In the genomic region with DNA sequence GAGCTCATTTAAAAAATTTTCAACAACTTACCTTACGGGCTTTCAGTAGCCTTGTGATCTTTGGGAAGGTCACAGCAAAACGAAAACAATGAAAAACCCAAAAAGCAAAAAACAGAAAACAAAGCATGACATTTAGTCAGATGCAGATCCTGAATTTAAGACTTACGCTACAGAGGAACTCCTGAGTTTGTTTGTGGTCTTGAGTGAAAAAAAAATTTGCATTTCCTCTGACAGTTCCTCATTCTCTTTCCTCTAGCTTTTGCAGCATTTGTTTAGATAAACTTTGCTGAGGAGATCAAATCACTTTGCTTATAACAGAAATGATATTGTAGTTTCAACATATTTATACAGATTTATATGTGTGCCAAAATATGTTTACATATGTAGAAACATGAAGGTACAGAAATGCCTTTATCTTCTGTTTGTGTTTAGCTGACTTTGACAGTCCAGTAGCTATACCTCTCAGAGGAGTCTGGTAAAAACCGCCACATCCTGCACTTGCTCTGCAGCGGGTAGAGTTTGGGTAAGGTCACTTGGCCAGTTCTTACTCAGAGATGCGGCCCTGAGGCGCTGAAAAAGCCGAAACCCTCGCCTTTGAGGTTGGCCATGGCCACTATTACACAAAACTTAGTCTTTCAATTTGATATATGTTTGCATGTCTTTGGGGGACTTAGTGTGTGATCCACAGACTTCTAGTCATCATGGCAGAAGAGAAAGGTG, we compare ENCODE assay signal across 10 cellular contexts.
DNase-seq lines count a peak whose midpoint lies in the region; ATAC-seq, FAIRE-seq and TF ChIP-seq lines count a peak whose summit lies in the region.
"Had no signal": no experiment of that assay in that cellular context is flagged by ENCODE, and none has a peak within 500 bp of the region (broad histone marks: within the 10 kb centered on the region; RNA-seq: fewer than 3 reads in every experiment).

No MANE protein-coding gene starts in this region.

- H3K27ac Mint-ChIP-seq in mesothelial cell of epicardium, result no peak overlapping the region

- H3K4me3 Mint-ChIP-seq in mesothelial cell of epicardium, result no peak overlapping the region

- no peaks in the 10 kb centered on the region for H3K9me3 Mint-ChIP-seq in mesothelial cell of epicardium

- peaks cover 0 to 8% of the 10 kb centered on the region in 2 donors for H3K4me1 ChIP-seq in right atrium auricular region
- H3K4me1 ChIP-seq: tibial artery had no signal

- DNase-seq in GM12891 (ENCODE audit: insufficient read length, low spot score), result peak; percentile 36
- DNase-seq in SKM-1 treated with dmso at 0.1 percent for 144 hours (lab: John Stamatoyannopoulos, UW; ENCODE audit: unreplicated experiment), result peak; percentile 47
- no peak for DNase-seq in DMS79 (lab: John Stamatoyannopoulos, UW)
- no peak for DNase-seq in mesothelial cell of epicardium (ENCODE audit: low spot score in 2 of 2, unreplicated experiment in 2 of 2)
- no peak for DNase-seq in stimulated activated CD8-positive, alpha-beta memory T cell treated with anti-CD3 and anti-CD28 coated beads, Interleukin-4, amount 100 ng/mL, for 48 hours
- DNase-seq in right atrium auricular region (ENCODE audit: low spot score), result no peak
- DNase-seq: effector memory CD4-positive, alpha-beta T cell; tibial artery had no signal

- FAIRE-seq in GM12891 (lab: Jason Lieb, UNC), result peak; percentile 77

- H3K36me3 Mint-ChIP-seq in mesothelial cell of epicardium, result no peaks in the 10 kb centered on the region

- H3K4me3 ChIP-seq in right atrium auricular region, result no peak overlapping the region
- H3K4me3 ChIP-seq: tibial artery had no signal

- no peaks in the 10 kb centered on the region for H3K36me3 ChIP-seq in right atrium auricular region
- H3K36me3 ChIP-seq: tibial artery had no signal

- TF ChIP-seq CTCF in mesothelial cell of epicardium (IDR thresholded peaks at IDR 0.05; ENCODE audit: unreplicated experiment), result no peak
- TF ChIP-seq CTCF in right atrium auricular region (IDR thresholded peaks at IDR 0.05), result no peak

- no peak for TF ChIP-seq POLR2A in GM12891 (IDR thresholded peaks at IDR 0.05; ENCODE audit: low read depth, low read length)

- no peaks in the 10 kb centered on the region for H3K27me3 ChIP-seq in right atrium auricular region

- no peaks in the 10 kb centered on the region for H3K9me3 ChIP-seq in right atrium auricular region
- H3K9me3 ChIP-seq: tibial artery had no signal

- peaks cover 86% of the 10 kb centered on the region for H3K27me3 Mint-ChIP-seq in mesothelial cell of epicardium (ENCODE audit: low read depth)

- ATAC-seq in GM21360 (IDR thresholded peaks at IDR 0.05; ENCODE audit: unreplicated experiment), result peak; percentile 69
- peak; percentile 86 for ATAC-seq in HG03135 (IDR thresholded peaks at IDR 0.05; ENCODE audit: unreplicated experiment)

- H3K27ac ChIP-seq in right atrium auricular region, result no peak overlapping the region
- H3K27ac ChIP-seq: tibial artery had no signal

- H3K4me1 Mint-ChIP-seq in mesothelial cell of epicardium, result peaks cover 7% of the 10 kb centered on the region

TF ChIP-seq in GM12891, 5 proteins besides CTCF, POLR2A, EP300 and RAD21:
- peak; percentile 91 for TF ChIP-seq SPI1 (IDR thresholded peaks at IDR 0.05; ENCODE audit: low read depth, low read length)
- no peak for TF ChIP-seq PAX5 (IDR thresholded peaks at IDR 0.05; ENCODE audit: insufficient read depth, low read length, severe bottlenecking)
- peak; percentile 51; the same call in 1 of the 2 replicates for TF ChIP-seq POU2F2 (IDR thresholded peaks at IDR 0.05; ENCODE audit: low read depth, low read length)
- TF ChIP-seq POLR2AphosphoS5 (IDR thresholded peaks at IDR 0.05; ENCODE audit: low read depth, low read length), result no peak
- no peak for TF ChIP-seq TAF1 (IDR thresholded peaks at IDR 0.05; ENCODE audit: low read depth, low read length)

Comparison
In these comparisons a context has a peak if more than half of its experiments do, and no peak if none do; other contexts are left out.
1. DNase-seq: peak in GM12891 (single experiment) and SKM-1 treated with dmso at 0.1 percent for 144 hours (single experiment); none in DMS79 (single experiment), mesothelial cell of epicardium (0 of 2), stimulated activated CD8-positive, alpha-beta memory T cell treated with anti-CD3 and anti-CD28 coated beads, Interleukin-4, amount 100 ng/mL, for 48 hours (single experiment) and right atrium auricular region (single experiment).